ENCODE assay signal across 19 cellular contexts in genomic region chr3:110971010-110971585, GRCh38.
"Had no signal": no experiment of that assay in that cellular context is flagged by ENCODE, and none has a peak within 500 bp of the region (broad histone marks: within the 10 kb centered on the region; RNA-seq: fewer than 3 reads in every experiment).

No MANE protein-coding gene starts in this region.

- FAIRE-seq: small intestine, TTC549 had no signal

- H3K4me1 Mint-ChIP-seq: activated naive CD4-positive, alpha-beta T cell treated with anti-CD3 and anti-CD28 coated beads, Interleukin-2, amount 50 U/mL, for 24 hours; stimulated activated naive B cell treated with anti-CD40 and anti-IgM and Interleukin-4, amounts not matched to agents 10 μg/mL and 1 μg/mL and 100 μg/mL, for 72 hours had no signal

- H3K27ac Mint-ChIP-seq: activated CD8-positive, alpha-beta memory T cell treated with anti-CD3 and anti-CD28 coated beads, Interleukin-2, amount 10 ng/mL, durations not matched to agents 7 days and 5 days; activated naive CD4-positive, alpha-beta T cell treated with anti-CD3 and anti-CD28 coated beads, Interleukin-2, amount 50 U/mL, for 24 hours; activated T-cell treated with anti-CD3 and anti-CD28 coated beads, Interleukin-2, amount 50 U/mL, for 24 hours; stimulated activated naive B cell treated with anti-CD40 and anti-IgM and Interleukin-4, amounts not matched to agents 10 μg/mL and 1 μg/mL and 100 μg/mL, for 72 hours had no signal

- H3K4me3 Mint-ChIP-seq: activated CD8-positive, alpha-beta memory T cell treated with anti-CD3 and anti-CD28 coated beads, Interleukin-2, amount 10 ng/mL, durations not matched to agents 7 days and 5 days; activated naive CD4-positive, alpha-beta T cell treated with anti-CD3 and anti-CD28 coated beads, Interleukin-2, amount 50 U/mL, for 24 hours; activated T-cell treated with anti-CD3 and anti-CD28 coated beads, Interleukin-2, amount 50 U/mL, for 24 hours; stimulated activated naive B cell treated with anti-CD40 and anti-IgM and Interleukin-4, amounts not matched to agents 10 μg/mL and 1 μg/mL and 100 μg/mL, for 72 hours had no signal

- DNase-seq: activated CD4-positive, alpha-beta T cell treated with anti-CD3 and anti-CD28 coated beads, Interleukin-2, amount 50 U/mL, for 48 hours; activated CD4-positive, CD25-positive, alpha-beta regulatory T cell treated with anti-CD3 and anti-CD28 coated beads, Interleukin-2, amount 50 U/mL, for 72 hours; activated CD8-positive, alpha-beta memory T cell treated with anti-CD3 and anti-CD28 coated beads, Interleukin-2, amount 10 ng/mL, durations not matched to agents 7 days and 5 days; activated effector memory CD4-positive, alpha-beta T cell treated with Interleukin-2 at 50 U/mL for 16 hours; activated T-cell treated with anti-CD3 and anti-CD28 coated beads, Interleukin-2, amount 50 U/mL, for 24 hours; amniotic stem cell; body of pancreas; dermis blood vessel endothelial cell; erythroblast; hypothalamus; kidney glomerular epithelial cell; small intestine; stimulated activated CD4-positive, alpha-beta T cell treated with anti-CD3 and anti-CD28 coated beads, Interleukin-1b, Interleukin-23, amount 100 ng/mL, for 48 hours; stimulated activated naive B cell treated with anti-CD40 and anti-IgM and Interleukin-4, amounts not matched to agents 10 μg/mL and 1 μg/mL and 100 μg/mL, for 72 hours had no signal

- H3K9me3 ChIP-seq: body of pancreas, neutrophil had no signal

- ATAC-seq: activated CD8-positive, alpha-beta memory T cell treated with anti-CD3 and anti-CD28 coated beads, Interleukin-2, amount 10 ng/mL, durations not matched to agents 7 days and 5 days; body of pancreas; stimulated activated naive B cell treated with anti-CD40 and anti-IgM and Interleukin-4, amounts not matched to agents 10 μg/mL and 1 μg/mL and 100 μg/mL, for 72 hours had no signal

- H3K9me3 Mint-ChIP-seq: activated T-cell treated with anti-CD3 and anti-CD28 coated beads, Interleukin-2, amount 50 U/mL, for 24 hours had no signal

- H3K4me1 ChIP-seq: body of pancreas, right atrium auricular region had no signal

- H3K27ac ChIP-seq: body of pancreas, neutrophil, right atrium auricular region, tibial nerve had no signal

- H3K27me3 ChIP-seq: body of pancreas, neutrophil, right atrium auricular region, tibial nerve had no signal

- H3K36me3 ChIP-seq: neutrophil, right atrium auricular region, tibial nerve had no signal

- H3K4me3 ChIP-seq: body of pancreas, right atrium auricular region, tibial nerve had no signal

- H3K36me3 Mint-ChIP-seq: activated CD8-positive, alpha-beta memory T cell treated with anti-CD3 and anti-CD28 coated beads, Interleukin-2, amount 10 ng/mL, durations not matched to agents 7 days and 5 days; stimulated activated naive B cell treated with anti-CD40 and anti-IgM and Interleukin-4, amounts not matched to agents 10 μg/mL and 1 μg/mL and 100 μg/mL, for 72 hours had no signal
